Comparison of ENCODE assay signal across 1 cellular context in the genomic region with DNA sequence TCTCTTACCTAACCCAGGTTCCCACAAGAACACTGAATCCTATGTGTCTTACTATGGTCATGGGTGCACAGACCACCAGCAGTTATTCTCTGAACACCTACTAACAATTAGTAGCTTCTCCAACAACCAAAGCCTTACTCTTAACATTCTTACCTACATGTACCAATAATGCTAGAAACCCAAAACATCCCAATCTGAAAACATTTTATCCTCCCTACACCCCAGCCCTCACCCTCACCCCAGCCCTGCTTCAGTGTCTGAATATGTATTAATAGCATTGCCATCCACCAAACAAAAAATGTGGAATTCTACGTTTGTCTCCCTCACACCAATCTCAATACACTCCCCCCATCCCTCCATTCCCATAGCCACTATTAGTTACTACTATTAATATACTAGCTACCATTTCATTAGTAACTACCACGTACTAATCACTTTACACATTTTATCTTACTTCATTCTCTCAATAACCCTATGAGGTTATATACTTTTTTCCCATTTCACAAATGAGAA.
TF ChIP-seq lines count a peak whose summit lies in the region.

No MANE protein-coding gene starts in this region.

TF ChIP-seq in H1, 55 proteins besides CTCF, POLR2A, EP300 and RAD21 (continued from another document):
- TF ChIP-seq TEAD4 (IDR thresholded peaks at IDR 0.05; ENCODE audit: low read depth, low read length) (no peak), SIRT6 (IDR thresholded peaks at IDR 0.05; ENCODE audit: low read length) (no peak), RFX5 (IDR thresholded peaks at IDR 0.05; ENCODE audit: borderline replicate concordance, low read depth, low read length) (no peak)
- TF ChIP-seq, protein P1, sequence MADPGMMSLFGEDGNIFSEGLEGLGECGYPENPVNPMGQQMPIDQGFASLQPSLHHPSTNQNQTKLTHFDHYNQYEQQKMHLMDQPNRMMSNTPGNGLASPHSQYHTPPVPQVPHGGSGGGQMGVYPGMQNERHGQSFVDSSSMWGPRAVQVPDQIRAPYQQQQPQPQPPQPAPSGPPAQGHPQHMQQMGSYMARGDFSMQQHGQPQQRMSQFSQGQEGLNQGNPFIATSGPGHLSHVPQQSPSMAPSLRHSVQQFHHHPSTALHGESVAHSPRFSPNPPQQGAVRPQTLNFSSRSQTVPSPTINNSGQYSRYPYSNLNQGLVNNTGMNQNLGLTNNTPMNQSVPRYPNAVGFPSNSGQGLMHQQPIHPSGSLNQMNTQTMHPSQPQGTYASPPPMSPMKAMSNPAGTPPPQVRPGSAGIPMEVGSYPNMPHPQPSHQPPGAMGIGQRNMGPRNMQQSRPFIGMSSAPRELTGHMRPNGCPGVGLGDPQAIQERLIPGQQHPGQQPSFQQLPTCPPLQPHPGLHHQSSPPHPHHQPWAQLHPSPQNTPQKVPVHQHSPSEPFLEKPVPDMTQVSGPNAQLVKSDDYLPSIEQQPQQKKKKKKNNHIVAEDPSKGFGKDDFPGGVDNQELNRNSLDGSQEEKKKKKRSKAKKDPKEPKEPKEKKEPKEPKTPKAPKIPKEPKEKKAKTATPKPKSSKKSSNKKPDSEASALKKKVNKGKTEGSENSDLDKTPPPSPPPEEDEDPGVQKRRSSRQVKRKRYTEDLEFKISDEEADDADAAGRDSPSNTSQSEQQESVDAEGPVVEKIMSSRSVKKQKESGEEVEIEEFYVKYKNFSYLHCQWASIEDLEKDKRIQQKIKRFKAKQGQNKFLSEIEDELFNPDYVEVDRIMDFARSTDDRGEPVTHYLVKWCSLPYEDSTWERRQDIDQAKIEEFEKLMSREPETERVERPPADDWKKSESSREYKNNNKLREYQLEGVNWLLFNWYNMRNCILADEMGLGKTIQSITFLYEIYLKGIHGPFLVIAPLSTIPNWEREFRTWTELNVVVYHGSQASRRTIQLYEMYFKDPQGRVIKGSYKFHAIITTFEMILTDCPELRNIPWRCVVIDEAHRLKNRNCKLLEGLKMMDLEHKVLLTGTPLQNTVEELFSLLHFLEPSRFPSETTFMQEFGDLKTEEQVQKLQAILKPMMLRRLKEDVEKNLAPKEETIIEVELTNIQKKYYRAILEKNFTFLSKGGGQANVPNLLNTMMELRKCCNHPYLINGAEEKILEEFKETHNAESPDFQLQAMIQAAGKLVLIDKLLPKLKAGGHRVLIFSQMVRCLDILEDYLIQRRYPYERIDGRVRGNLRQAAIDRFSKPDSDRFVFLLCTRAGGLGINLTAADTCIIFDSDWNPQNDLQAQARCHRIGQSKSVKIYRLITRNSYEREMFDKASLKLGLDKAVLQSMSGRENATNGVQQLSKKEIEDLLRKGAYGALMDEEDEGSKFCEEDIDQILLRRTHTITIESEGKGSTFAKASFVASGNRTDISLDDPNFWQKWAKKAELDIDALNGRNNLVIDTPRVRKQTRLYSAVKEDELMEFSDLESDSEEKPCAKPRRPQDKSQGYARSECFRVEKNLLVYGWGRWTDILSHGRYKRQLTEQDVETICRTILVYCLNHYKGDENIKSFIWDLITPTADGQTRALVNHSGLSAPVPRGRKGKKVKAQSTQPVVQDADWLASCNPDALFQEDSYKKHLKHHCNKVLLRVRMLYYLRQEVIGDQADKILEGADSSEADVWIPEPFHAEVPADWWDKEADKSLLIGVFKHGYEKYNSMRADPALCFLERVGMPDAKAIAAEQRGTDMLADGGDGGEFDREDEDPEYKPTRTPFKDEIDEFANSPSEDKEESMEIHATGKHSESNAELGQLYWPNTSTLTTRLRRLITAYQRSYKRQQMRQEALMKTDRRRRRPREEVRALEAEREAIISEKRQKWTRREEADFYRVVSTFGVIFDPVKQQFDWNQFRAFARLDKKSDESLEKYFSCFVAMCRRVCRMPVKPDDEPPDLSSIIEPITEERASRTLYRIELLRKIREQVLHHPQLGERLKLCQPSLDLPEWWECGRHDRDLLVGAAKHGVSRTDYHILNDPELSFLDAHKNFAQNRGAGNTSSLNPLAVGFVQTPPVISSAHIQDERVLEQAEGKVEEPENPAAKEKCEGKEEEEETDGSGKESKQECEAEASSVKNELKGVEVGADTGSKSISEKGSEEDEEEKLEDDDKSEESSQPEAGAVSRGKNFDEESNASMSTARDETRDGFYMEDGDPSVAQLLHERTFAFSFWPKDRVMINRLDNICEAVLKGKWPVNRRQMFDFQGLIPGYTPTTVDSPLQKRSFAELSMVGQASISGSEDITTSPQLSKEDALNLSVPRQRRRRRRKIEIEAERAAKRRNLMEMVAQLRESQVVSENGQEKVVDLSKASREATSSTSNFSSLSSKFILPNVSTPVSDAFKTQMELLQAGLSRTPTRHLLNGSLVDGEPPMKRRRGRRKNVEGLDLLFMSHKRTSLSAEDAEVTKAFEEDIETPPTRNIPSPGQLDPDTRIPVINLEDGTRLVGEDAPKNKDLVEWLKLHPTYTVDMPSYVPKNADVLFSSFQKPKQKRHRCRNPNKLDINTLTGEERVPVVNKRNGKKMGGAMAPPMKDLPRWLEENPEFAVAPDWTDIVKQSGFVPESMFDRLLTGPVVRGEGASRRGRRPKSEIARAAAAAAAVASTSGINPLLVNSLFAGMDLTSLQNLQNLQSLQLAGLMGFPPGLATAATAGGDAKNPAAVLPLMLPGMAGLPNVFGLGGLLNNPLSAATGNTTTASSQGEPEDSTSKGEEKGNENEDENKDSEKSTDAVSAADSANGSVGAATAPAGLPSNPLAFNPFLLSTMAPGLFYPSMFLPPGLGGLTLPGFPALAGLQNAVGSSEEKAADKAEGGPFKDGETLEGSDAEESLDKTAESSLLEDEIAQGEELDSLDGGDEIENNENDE (IDR thresholded peaks at IDR 0.05; ENCODE audit: insufficient replicate concordance, low read length), result no peak
